In the genomic region with DNA sequence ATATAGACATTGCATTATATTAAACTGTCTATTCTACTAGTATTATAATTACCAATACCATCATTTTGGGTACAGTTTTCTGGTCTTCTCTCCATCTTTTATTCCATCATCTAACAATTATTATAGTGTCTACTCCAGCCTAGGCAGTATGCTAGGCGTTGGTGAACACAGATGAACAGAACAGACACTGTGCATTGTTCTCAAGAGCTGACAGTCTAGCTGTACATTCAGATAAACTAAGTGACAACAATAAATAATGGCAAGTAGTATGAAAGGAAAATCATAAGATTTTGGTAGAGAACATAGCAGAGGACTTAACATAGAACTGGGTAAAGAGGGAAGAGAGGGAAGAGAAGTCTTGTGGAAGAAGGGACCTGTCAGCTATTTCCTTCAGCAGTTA, we compare ENCODE assay signal across 8 cellular contexts. TPM values are rescaled to one million over a fixed set of nuclear protein-coding genes. Genes with fewer than 3 reads are reported as not detected.
"Had no signal": no experiment of that assay in that cellular context is flagged by ENCODE, and none has a peak within 500 bp of the region (broad histone marks: within the 10 kb centered on the region; RNA-seq: fewer than 3 reads in every experiment).

No MANE protein-coding gene starts in this region.

- H3K36me3 ChIP-seq: HAP-1 had no signal

- H3K27ac ChIP-seq: HL-60 had no signal

- H3K4me1 ChIP-seq: HAP-1 had no signal

- H3K27ac Mint-ChIP-seq: HFFc6, IgD-negative memory B cell had no signal

- H3K36me3 Mint-ChIP-seq: IgD-negative memory B cell had no signal

- H3K4me3 ChIP-seq: HAP-1 had no signal

- DNase-seq: GOT3, H7, HFFc6, KBM-7 had no signal

- H3K9me3 ChIP-seq: HAP-1 had no signal

- H3K4me1 Mint-ChIP-seq: IgD-negative memory B cell had no signal

- H3K27me3 Mint-ChIP-seq: IgD-negative memory B cell had no signal

- H3K4me3 Mint-ChIP-seq: HFFc6, IgD-negative memory B cell had no signal

RNA-seq across cellular contexts. Expression of a gene that starts 12.5 kb away (rescaled TPM):
- total RNA-seq: H7, HepG2 had no signal
- polyA plus RNA-seq: HepG2, IgD-negative memory B cell had no signal
